ENCODE assay signal across 8 cellular contexts in the genomic region with DNA sequence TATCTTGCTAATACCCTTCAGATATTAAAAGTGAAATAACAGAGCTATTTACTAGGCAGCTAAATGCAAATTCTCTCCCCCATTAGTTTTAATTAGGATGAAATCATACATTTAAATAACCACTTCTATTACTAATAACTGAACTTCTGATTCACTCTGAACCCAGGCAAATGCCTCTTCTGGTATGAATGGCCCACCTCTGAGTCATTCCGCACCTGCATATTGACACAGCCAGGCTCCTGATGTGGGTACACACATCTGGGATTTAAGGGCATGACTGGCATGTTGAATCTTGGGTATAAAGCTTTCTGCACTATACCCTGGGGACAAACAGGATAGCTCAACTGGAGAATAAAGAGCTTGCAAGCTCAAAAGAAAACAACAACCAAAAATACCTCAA.
DNase-seq lines count a peak whose midpoint lies in the region; ATAC-seq and TF ChIP-seq lines count a peak whose summit lies in the region.

No MANE protein-coding gene starts in this region.

- H3K27me3 Mint-ChIP-seq in effector memory CD8-positive, alpha-beta T cell, result peaks cover 0 to 28% of the 10 kb centered on the region in 2 donors
- H3K27me3 Mint-ChIP-seq in Caco-2 (ENCODE audit: insufficient read depth, unreplicated experiment), result no peaks in the 10 kb centered on the region

- H3K4me1 ChIP-seq in esophagus squamous epithelium (peaks cover 10 to 31% (median 17%) of the 10 kb centered on the region in 3 donors), Caco-2 (peaks cover 49% of the 10 kb centered on the region)

- no peak overlapping the region for H3K27ac ChIP-seq in esophagus squamous epithelium

- peaks cover 0 to 17% (median 0%) of the 10 kb centered on the region in 4 donors for H3K27me3 ChIP-seq in esophagus squamous epithelium
- no peaks in the 10 kb centered on the region for H3K27me3 ChIP-seq in Caco-2 (replicated peaks; ENCODE audit: control insufficient read depth, insufficient read depth, low read length)

- CTCF ChIA-PET in Caco-2 (lab: Charles Lee), result no interaction called here

- WGBS in esophagus squamous epithelium, 2 donors, result 33 to 36% methylated on average over 1 of the region's 1 CpG

- TF ChIP-seq CTCF in esophagus squamous epithelium (IDR thresholded peaks at IDR 0.05), result no peak
- no peak for TF ChIP-seq CTCF in Caco-2 (IDR thresholded peaks at IDR 0.05; ENCODE audit: insufficient read depth in 1 of 2, low read depth in 1 of 2, low read length in 1 of 2, severe bottlenecking in 1 of 2, unreplicated experiment in 1 of 2)

- DNase-seq in occipital lobe (lab: John Stamatoyannopoulos, UW) (peak; percentile 2), esophagus squamous epithelium (lab: John Stamatoyannopoulos, UW) (no peak), Caco-2 (no peak), NCI-H2029 (lab: John Stamatoyannopoulos, UW) (no peak)
- DNase-seq in effector memory CD8-positive, alpha-beta T cell, result no peak

- BruUV-seq in Caco-2 (replicated peaks; lab: Mats Ljungman, UMichigan), result no TSS peak

- H3K4me3 ChIP-seq in esophagus squamous epithelium (no peak overlapping the region), Caco-2 (ENCODE audit: low read depth, low read length) (no peak overlapping the region)

- ATAC-seq in GM18517 (IDR thresholded peaks at IDR 0.05; ENCODE audit: unreplicated experiment) (peak; percentile 73), GM21515 (IDR thresholded peaks at IDR 0.05; ENCODE audit: unreplicated experiment) (peak; percentile 53), HG03565 (IDR thresholded peaks at IDR 0.05; ENCODE audit: unreplicated experiment) (peak; percentile 67)
- no peak for ATAC-seq in effector memory CD8-positive, alpha-beta T cell (replicated peaks)

- no peaks in the 10 kb centered on the region for H3K36me3 ChIP-seq in esophagus squamous epithelium
- H3K36me3 ChIP-seq in Caco-2 (ENCODE audit: control insufficient read depth, insufficient read depth, low read length), result no peaks in the 10 kb centered on the region

- POLR2A ChIA-PET in Caco-2 (lab: Charles Lee), result no interaction called here

- no peaks in the 10 kb centered on the region for H3K9me3 ChIP-seq in esophagus squamous epithelium
- no peaks in the 10 kb centered on the region for H3K9me3 ChIP-seq in Caco-2

- peak overlapping the region in 1 of 2 donors; percentile 27 for H3K27ac Mint-ChIP-seq in effector memory CD8-positive, alpha-beta T cell
- no peak overlapping the region for H3K27ac Mint-ChIP-seq in Caco-2 (ENCODE audit: unreplicated experiment)

- no peaks in the 10 kb centered on the region for H3K36me3 Mint-ChIP-seq in effector memory CD8-positive, alpha-beta T cell (ENCODE audit: insufficient read depth)
- H3K36me3 Mint-ChIP-seq in Caco-2 (ENCODE audit: insufficient read depth, unreplicated experiment), result no peaks in the 10 kb centered on the region

- peaks cover 4 to 14% of the 10 kb centered on the region in 2 donors for H3K4me1 Mint-ChIP-seq in effector memory CD8-positive, alpha-beta T cell (ENCODE audit: low read depth in 2 of 2)
- peaks cover 47% of the 10 kb centered on the region for H3K4me1 Mint-ChIP-seq in Caco-2 (ENCODE audit: low read depth, unreplicated experiment)

- TF ChIP-seq POLR2A in esophagus squamous epithelium (IDR thresholded peaks at IDR 0.05), result no peak

- no peak overlapping the region for H3K4me3 Mint-ChIP-seq in effector memory CD8-positive, alpha-beta T cell
- H3K4me3 Mint-ChIP-seq in Caco-2 (ENCODE audit: unreplicated experiment), result no peak overlapping the region

- intact Hi-C loops in esophagus squamous epithelium (cut with DNase I), result no loop called here
- intact Hi-C loops in Caco-2 (cut with micrococcal nuclease; ENCODE audit: unreplicated experiment), result no loop called here

- H3K9me3 Mint-ChIP-seq in effector memory CD8-positive, alpha-beta T cell, result no peaks in the 10 kb centered on the region
- no peaks in the 10 kb centered on the region for H3K9me3 Mint-ChIP-seq in Caco-2 (ENCODE audit: unreplicated experiment)
